In the genomic region with DNA sequence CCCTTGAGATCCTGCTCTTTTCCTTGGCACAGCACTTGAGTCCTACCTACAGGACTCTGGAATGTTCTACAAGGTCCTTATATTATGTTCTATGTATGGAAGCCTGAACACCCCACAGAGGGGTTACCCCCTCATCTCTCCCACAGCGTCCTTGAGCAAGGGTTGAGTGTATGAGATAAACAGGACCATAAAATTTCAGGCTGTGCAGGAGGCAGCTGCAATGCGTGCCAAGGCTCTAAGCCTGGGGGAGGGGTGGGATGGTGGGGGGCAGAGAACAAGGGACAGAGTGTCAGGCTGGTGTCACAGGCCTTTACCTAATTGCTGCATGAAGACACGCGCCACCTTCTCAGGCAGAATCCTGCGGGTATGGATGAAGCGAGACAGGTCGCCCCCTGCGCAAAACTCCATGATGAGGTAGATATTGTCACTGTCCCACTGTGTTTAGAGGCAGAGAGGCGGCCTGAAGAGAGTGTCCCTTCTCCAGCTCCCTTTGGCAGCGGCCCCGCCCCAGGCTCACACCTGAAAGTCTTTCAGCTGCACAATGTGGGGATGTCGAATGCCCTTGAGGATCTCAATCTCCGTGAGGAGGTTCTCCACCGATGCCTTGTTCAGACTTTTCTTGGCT, we compare ENCODE assay signal across 1 cellular context.
TF ChIP-seq lines count a peak whose summit lies in the region.

No MANE protein-coding gene starts in this region.

TF ChIP-seq in endothelial cell of umbilical vein, 7 proteins besides CTCF, POLR2A, EP300 and RAD21:
- TF ChIP-seq POLR2AphosphoS5 (IDR thresholded peaks at IDR 0.05; ENCODE audit: insufficient read depth, low read depth, low read length) (no peak), FOS (IDR thresholded peaks at IDR 0.05; ENCODE audit: borderline replicate concordance, insufficient read depth, low read length) (no peak), GATA2 (IDR thresholded peaks at IDR 0.05; ENCODE audit: insufficient read depth, insufficient read length, low read depth, low read length) (no peak), MAX (IDR thresholded peaks at IDR 0.05; ENCODE audit: insufficient read depth, insufficient read length) (no peak), JUN (IDR thresholded peaks at IDR 0.05; ENCODE audit: borderline replicate concordance, insufficient read depth, insufficient read length, low read depth) (no peak), MYC (IDR thresholded peaks at IDR 0.05; ENCODE audit: low read depth, low read length) (no peak), EZH2 (IDR thresholded peaks at IDR 0.05; ENCODE audit: borderline replicate concordance, low read depth, low read length, severe bottlenecking) (no peak)
